ENCODE assay signal across 8 cellular contexts in the genomic region with DNA sequence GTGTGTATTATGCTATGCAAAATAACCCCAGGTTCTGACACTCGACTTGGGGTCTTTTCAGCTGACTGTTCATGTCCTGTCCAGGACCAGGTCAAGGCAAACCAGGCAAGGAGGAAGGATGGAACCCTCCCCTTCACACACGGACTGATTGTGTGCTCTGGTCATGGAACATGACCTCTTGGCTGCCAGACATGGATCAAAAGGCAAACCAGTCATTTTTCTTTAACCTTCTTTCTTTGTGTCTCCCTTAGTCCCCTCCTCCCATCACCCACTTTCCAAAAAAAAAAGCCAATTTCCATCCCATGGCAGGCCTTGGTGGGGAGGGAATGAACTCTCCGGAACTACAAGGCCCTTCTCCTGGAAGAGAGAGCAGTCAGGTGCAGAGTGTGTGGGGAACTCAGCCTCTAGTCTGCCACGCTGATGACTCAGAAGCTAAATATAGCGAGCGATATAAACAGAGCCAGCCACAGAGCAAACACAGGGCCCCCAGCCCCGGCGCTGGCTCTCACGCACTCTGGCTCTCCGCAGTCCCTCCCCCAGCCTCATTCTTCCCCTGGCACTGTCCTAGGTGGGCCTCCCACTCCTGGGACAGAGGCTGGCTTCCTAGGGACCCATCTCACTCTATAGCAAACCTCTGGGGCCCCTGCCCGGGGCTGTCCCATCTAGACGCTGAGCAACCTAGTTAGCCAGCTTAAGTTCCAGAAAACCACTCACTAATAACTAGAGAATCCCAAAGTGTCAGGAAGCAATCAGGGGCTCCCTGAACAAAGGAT. TPM values are rescaled to one million over a fixed set of nuclear protein-coding genes. Genes with fewer than 3 reads are reported as not detected.
A peak's percentile ranks its signal among the peaks of the same experiment; 100 is the strongest.
DNase-seq lines count a peak whose midpoint lies in the region; ATAC-seq and TF ChIP-seq lines count a peak whose summit lies in the region.

No MANE protein-coding gene starts in this region.

- H3K9me3 Mint-ChIP-seq in CD8-positive, alpha-beta memory T cell = no peaks in the 10 kb centered on the region
- no peaks in the 10 kb centered on the region for H3K9me3 Mint-ChIP-seq in activated CD8-positive, alpha-beta T cell treated with anti-CD3 and anti-CD28 coated beads, Interleukin-2, amount 10 ng/mL, durations not matched to agents 7 days and 5 days (ENCODE audit: insufficient read depth)
- H3K9me3 Mint-ChIP-seq in endodermal cell = no peaks in the 10 kb centered on the region
- H3K9me3 Mint-ChIP-seq in stimulated activated memory B cell treated with anti-CD40 and anti-IgM and Interleukin-4, amounts not matched to agents 10 μg/mL and 1 μg/mL and 100 μg/mL, for 72 hours = peaks cover 2% of the 10 kb centered on the region

- CTCF ChIA-PET in CD8-positive, alpha-beta memory T cell (lab: Charles Lee) = interaction anchor here (1.2 to 19.8 kb wide), 4 partner anchors 10 to 176 kb away, joined by 3 to 186 read pairs (median 72); partner anchors contain the start of gene BMF
- CTCF ChIA-PET in activated CD8-positive, alpha-beta T cell treated with anti-CD3 and anti-CD28 coated beads, Interleukin-2, amount 10 ng/mL, durations not matched to agents 7 days and 5 days (lab: Charles Lee) = interaction anchor here (0.9 to 27.7 kb wide), 10 partner anchors 10 to 176 kb away, joined by 3 to 387 read pairs (median 4); partner anchors contain the start of genes BMF and BUB1B

- H3K36me3 ChIP-seq in CD8-positive, alpha-beta memory T cell (ENCODE audit: insufficient read depth, low read length) = no peaks in the 10 kb centered on the region
- H3K36me3 ChIP-seq in endodermal cell (ENCODE audit: control insufficient read depth, insufficient read depth, low read length) (peaks cover 24% of the 10 kb centered on the region), mucosa of stomach (ENCODE audit: control insufficient read depth, insufficient read depth, low read length) (no peaks in the 10 kb centered on the region)

- peak overlapping the region; percentile 56 to 94 (median 86) for H3K27ac Mint-ChIP-seq in CD8-positive, alpha-beta memory T cell
- H3K27ac Mint-ChIP-seq in activated CD8-positive, alpha-beta T cell treated with anti-CD3 and anti-CD28 coated beads, Interleukin-2, amount 10 ng/mL, durations not matched to agents 7 days and 5 days = peak overlapping the region; percentile 92
- peak overlapping the region; percentile 93 for H3K27ac Mint-ChIP-seq in endodermal cell
- H3K27ac Mint-ChIP-seq in stimulated activated memory B cell treated with anti-CD40 and anti-IgM and Interleukin-4, amounts not matched to agents 10 μg/mL and 1 μg/mL and 100 μg/mL, for 72 hours = peak overlapping the region; percentile 91

- H3K27me3 Mint-ChIP-seq in CD8-positive, alpha-beta memory T cell = no peaks in the 10 kb centered on the region
- H3K27me3 Mint-ChIP-seq in activated CD8-positive, alpha-beta T cell treated with anti-CD3 and anti-CD28 coated beads, Interleukin-2, amount 10 ng/mL, durations not matched to agents 7 days and 5 days (ENCODE audit: low read depth) = no peaks in the 10 kb centered on the region
- no peaks in the 10 kb centered on the region for H3K27me3 Mint-ChIP-seq in endodermal cell (ENCODE audit: insufficient read depth)
- H3K27me3 Mint-ChIP-seq in stimulated activated memory B cell treated with anti-CD40 and anti-IgM and Interleukin-4, amounts not matched to agents 10 μg/mL and 1 μg/mL and 100 μg/mL, for 72 hours = no peaks in the 10 kb centered on the region

- H3K36me3 Mint-ChIP-seq in CD8-positive, alpha-beta memory T cell = peaks cover 0 to 16% (median 0%) of the 10 kb centered on the region in 3 donors
- H3K36me3 Mint-ChIP-seq in activated CD8-positive, alpha-beta T cell treated with anti-CD3 and anti-CD28 coated beads, Interleukin-2, amount 10 ng/mL, durations not matched to agents 7 days and 5 days (ENCODE audit: low read depth) = peaks cover 3% of the 10 kb centered on the region
- H3K36me3 Mint-ChIP-seq in endodermal cell (ENCODE audit: low read depth) = peaks cover 32% of the 10 kb centered on the region
- H3K36me3 Mint-ChIP-seq in stimulated activated memory B cell treated with anti-CD40 and anti-IgM and Interleukin-4, amounts not matched to agents 10 μg/mL and 1 μg/mL and 100 μg/mL, for 72 hours = peaks cover 86% of the 10 kb centered on the region

- no peaks in the 10 kb centered on the region for H3K27me3 ChIP-seq in CD8-positive, alpha-beta memory T cell (ENCODE audit: insufficient read depth, low read length, poor library complexity, severe bottlenecking)
- H3K27me3 ChIP-seq in endodermal cell (ENCODE audit: control insufficient read depth, insufficient read depth, low read length, poor library complexity, severe bottlenecking) = no peaks in the 10 kb centered on the region
- no peaks in the 10 kb centered on the region for H3K27me3 ChIP-seq in mucosa of stomach (ENCODE audit: control insufficient read depth, insufficient read depth, low read length)

- peak overlapping the region; percentile 43 for H3K27ac ChIP-seq in CD8-positive, alpha-beta memory T cell (ENCODE audit: low read depth, low read length)
- peak overlapping the region; percentile 92 for H3K27ac ChIP-seq in endodermal cell (ENCODE audit: low read depth, low read length)

- peaks cover 36 to 84% (median 41%) of the 10 kb centered on the region in 3 donors for H3K4me1 Mint-ChIP-seq in CD8-positive, alpha-beta memory T cell
- H3K4me1 Mint-ChIP-seq in activated CD8-positive, alpha-beta T cell treated with anti-CD3 and anti-CD28 coated beads, Interleukin-2, amount 10 ng/mL, durations not matched to agents 7 days and 5 days (ENCODE audit: low read depth) = peaks cover 90% of the 10 kb centered on the region
- H3K4me1 Mint-ChIP-seq in endodermal cell = peaks cover 49% of the 10 kb centered on the region
- peaks cover 99% of the 10 kb centered on the region for H3K4me1 Mint-ChIP-seq in stimulated activated memory B cell treated with anti-CD40 and anti-IgM and Interleukin-4, amounts not matched to agents 10 μg/mL and 1 μg/mL and 100 μg/mL, for 72 hours

- H3K4me3 ChIP-seq in CD8-positive, alpha-beta memory T cell (ENCODE audit: low read length) = peak overlapping the region; percentile 42
- H3K4me3 ChIP-seq in endodermal cell (ENCODE audit: low read length) (peak overlapping the region; percentile 20), mucosa of stomach (ENCODE audit: low read length) (peak overlapping the region; percentile 15)

- peak overlapping the region in 6 of 7 donors; percentile 51 to 82 (median 69) for H3K4me3 Mint-ChIP-seq in CD8-positive, alpha-beta memory T cell
- H3K4me3 Mint-ChIP-seq in activated CD8-positive, alpha-beta T cell treated with anti-CD3 and anti-CD28 coated beads, Interleukin-2, amount 10 ng/mL, durations not matched to agents 7 days and 5 days = peak overlapping the region; percentile 57
- H3K4me3 Mint-ChIP-seq in endodermal cell = no peak overlapping the region
- peak overlapping the region; percentile 71 for H3K4me3 Mint-ChIP-seq in stimulated activated memory B cell treated with anti-CD40 and anti-IgM and Interleukin-4, amounts not matched to agents 10 μg/mL and 1 μg/mL and 100 μg/mL, for 72 hours

- no peak overlapping the region for H3K9ac ChIP-seq in endodermal cell (ENCODE audit: extremely low read depth, low read length, poor library complexity, severe bottlenecking)
- peak overlapping the region; percentile 65 for H3K9ac ChIP-seq in mucosa of stomach (ENCODE audit: low read length)

- ATAC-seq in GM19467 (IDR thresholded peaks at IDR 0.05; ENCODE audit: unreplicated experiment) = peak; percentile 76
- ATAC-seq in HG03565 (IDR thresholded peaks at IDR 0.05; ENCODE audit: unreplicated experiment) = peak; percentile 73
- ATAC-seq in activated CD8-positive, alpha-beta T cell treated with anti-CD3 and anti-CD28 coated beads, Interleukin-2, amount 10 ng/mL, durations not matched to agents 7 days and 5 days = peak; percentile 97
- ATAC-seq in stimulated activated memory B cell treated with anti-CD40 and anti-IgM and Interleukin-4, amounts not matched to agents 10 μg/mL and 1 μg/mL and 100 μg/mL, for 72 hours = peak; percentile 96

- H3K9me3 ChIP-seq in CD8-positive, alpha-beta memory T cell (ENCODE audit: low read length) = no peaks in the 10 kb centered on the region
- H3K9me3 ChIP-seq in endodermal cell (ENCODE audit: control insufficient read depth, low read length) = no peaks in the 10 kb centered on the region
- H3K9me3 ChIP-seq in mucosa of stomach (ENCODE audit: control insufficient read depth, low read length) = no peaks in the 10 kb centered on the region

- WGBS in endodermal cell (ENCODE audit: insufficient coverage in 1 of 2, insufficient read length in 1 of 2), 2 experiments = 32 to 56% methylated on average over 5 to 12 of the region's 12 CpGs

- TF ChIP-seq CTCF in endodermal cell (conservative IDR thresholded peaks at IDR 0.05) = no peak

- DNase-seq in CD8-positive, alpha-beta memory T cell = peak; percentile 13 to 87 (median 38)
- DNase-seq in NCI-H748 (lab: John Stamatoyannopoulos, UW; ENCODE audit: unreplicated experiment) = peak; percentile 78
- DNase-seq in activated CD8-positive, alpha-beta T cell treated with anti-CD3 and anti-CD28 coated beads, Interleukin-2, amount 10 ng/mL, durations not matched to agents 7 days and 5 days = peak; percentile 85
- peak; percentile 78 for DNase-seq in endodermal cell

- POLR2A ChIA-PET in CD8-positive, alpha-beta memory T cell (lab: Charles Lee) = interaction anchor here (0.6 to 3.2 kb wide), 7 partner anchors 9 to 75 kb away, joined by 3 to 23 read pairs (median 4); partner anchors contain the start of gene BMF
- POLR2A ChIA-PET in activated CD8-positive, alpha-beta T cell treated with anti-CD3 and anti-CD28 coated beads, Interleukin-2, amount 10 ng/mL, durations not matched to agents 7 days and 5 days (lab: Charles Lee) = interaction anchor here (0.6 to 5.7 kb wide), 15 partner anchors 7 to 1535 kb away, joined by 3 to 32 read pairs (median 4); partner anchors contain the start of genes BMF and BUB1B

- H3K4me1 ChIP-seq in CD8-positive, alpha-beta memory T cell (ENCODE audit: insufficient read depth, low read length) = peaks cover 45% of the 10 kb centered on the region
- peaks cover 16% of the 10 kb centered on the region for H3K4me1 ChIP-seq in endodermal cell (ENCODE audit: control insufficient read depth, insufficient read depth, low read length)
- H3K4me1 ChIP-seq in mucosa of stomach (ENCODE audit: control insufficient read depth, insufficient read depth, low read length) = peaks cover 70% of the 10 kb centered on the region

RNA-seq across cellular contexts. Expression of gene BMF, which starts 10.0 kb away (rescaled TPM):
- total RNA-seq in CD8-positive, alpha-beta memory T cell = 10 to 100 TPM; 15.3 to 16.8 TPM
- 2.3 TPM for polyA plus RNA-seq in CD8-positive, alpha-beta memory T cell
- total RNA-seq in activated CD8-positive, alpha-beta T cell treated with anti-CD3 and anti-CD28 coated beads, Interleukin-2, amount 10 ng/mL, durations not matched to agents 7 days and 5 days = 1 to 10 TPM; 2.2 to 4.0 TPM
- total RNA-seq in endodermal cell = 10 to 100 TPM; 48.3 to 53.5 TPM
- 42.5 TPM for polyA plus RNA-seq in endodermal cell (2013, experiment 1 of 2)
- polyA plus RNA-seq in endodermal cell (2013, experiment 2 of 2) = 44.3 TPM

RNA-seq across cellular contexts. Expression of gene SRP14, which starts 59.7 kb away (rescaled TPM):
- 100 to 1,000 TPM; 202 to 203 TPM for total RNA-seq in CD8-positive, alpha-beta memory T cell
- polyA plus RNA-seq in CD8-positive, alpha-beta memory T cell = 835 TPM
- 100 to 1,000 TPM; 178 to 182 TPM for total RNA-seq in activated CD8-positive, alpha-beta T cell treated with anti-CD3 and anti-CD28 coated beads, Interleukin-2, amount 10 ng/mL, durations not matched to agents 7 days and 5 days
- total RNA-seq in endodermal cell = 100 to 1,000 TPM; 237 to 293 TPM
- polyA plus RNA-seq in endodermal cell (2013, experiment 1 of 2) = 519 TPM
- polyA plus RNA-seq in endodermal cell (2013, experiment 2 of 2) = 534 TPM

Comparison
In these comparisons a context has a peak if more than half of its experiments do, and no peak if none do; other contexts are left out.
1. Peak in every context shown above with its lines: DNase-seq, ATAC-seq, H3K4me3 ChIP-seq and H3K27ac ChIP-seq.